In genomic region chr17:1095853-1096675, GRCh38 we compare ENCODE assay signal across 10 cellular contexts.
DNase-seq lines count a peak whose midpoint lies in the region; ATAC-seq and TF ChIP-seq lines count a peak whose summit lies in the region.
"Had no signal": no experiment of that assay in that cellular context is flagged by ENCODE, and none has a peak within 500 bp of the region (broad histone marks: within the 10 kb centered on the region; RNA-seq: fewer than 3 reads in every experiment).

No MANE protein-coding gene starts in this region.

- ATAC-seq in central memory CD8-positive, alpha-beta T cell (replicated peaks; ENCODE audit: extremely low read depth, poor library complexity, severe bottlenecking): no peak
- ATAC-seq in aorta (ENCODE audit: low FRiP score): peak; percentile 3
- no peak for ATAC-seq in stimulated activated naive B cell treated with anti-CD40 and anti-IgM and Interleukin-4, amounts not matched to agents 10 μg/mL and 1 μg/mL and 100 μg/mL, for 72 hours (replicated peaks)
- ATAC-seq: activated T-cell treated with anti-CD3 and anti-CD28 coated beads, Interleukin-2, amount 50 U/mL, for 72 hours had no signal

- DNase-seq in cardiac muscle cell (ENCODE audit: low read depth in 1 of 2, low spot score in 1 of 2) (no peak), cardiac septum (ENCODE audit: low spot score) (no peak), aorta (no peak), anterior cingulate cortex (lab: John Stamatoyannopoulos, UW) (no peak), H7 (no peak)
- DNase-seq in central memory CD8-positive, alpha-beta T cell (ENCODE audit: low spot score in 2 of 2): no peak
- no peak for DNase-seq in stimulated activated naive B cell treated with anti-CD40 and anti-IgM and Interleukin-4, amounts not matched to agents 10 μg/mL and 1 μg/mL and 100 μg/mL, for 72 hours
- DNase-seq: activated T-cell treated with anti-CD3 and anti-CD28 coated beads, Interleukin-2, amount 50 U/mL, for 72 hours; NCI-H2081 had no signal

- H3K36me3 Mint-ChIP-seq in central memory CD8-positive, alpha-beta T cell (ENCODE audit: insufficient read depth): peaks cover 29% of the 10 kb centered on the region
- H3K36me3 Mint-ChIP-seq in stimulated activated naive B cell treated with anti-CD40 and anti-IgM and Interleukin-4, amounts not matched to agents 10 μg/mL and 1 μg/mL and 100 μg/mL, for 72 hours: peaks cover 35 to 53% of the 10 kb centered on the region in 2 donors

- no peaks in the 10 kb centered on the region for H3K9me3 Mint-ChIP-seq in central memory CD8-positive, alpha-beta T cell
- H3K9me3 Mint-ChIP-seq in stimulated activated naive B cell treated with anti-CD40 and anti-IgM and Interleukin-4, amounts not matched to agents 10 μg/mL and 1 μg/mL and 100 μg/mL, for 72 hours: no peaks in the 10 kb centered on the region
- H3K9me3 Mint-ChIP-seq: activated T-cell treated with anti-CD3 and anti-CD28 coated beads, Interleukin-2, amount 50 U/mL, for 72 hours had no signal

- H3K27ac ChIP-seq in cardiac muscle cell (peak overlapping the region; percentile 34), mucosa of rectum (ENCODE audit: low read depth in 2 of 2, low read length in 2 of 2) (peak overlapping the region; percentile 60 to 65), aorta (ENCODE audit: low read depth in 1 of 2, low read length in 2 of 2) (no peak overlapping the region)

- peaks cover 24% of the 10 kb centered on the region for H3K4me1 Mint-ChIP-seq in central memory CD8-positive, alpha-beta T cell
- peaks cover 17 to 25% of the 10 kb centered on the region in 2 donors for H3K4me1 Mint-ChIP-seq in stimulated activated naive B cell treated with anti-CD40 and anti-IgM and Interleukin-4, amounts not matched to agents 10 μg/mL and 1 μg/mL and 100 μg/mL, for 72 hours

- H3K36me3 ChIP-seq in cardiac muscle cell: peaks cover 9% of the 10 kb centered on the region
- peaks cover 42 to 45% of the 10 kb centered on the region in 2 donors for H3K36me3 ChIP-seq in mucosa of rectum (ENCODE audit: control insufficient read depth in 2 of 2, insufficient read depth in 2 of 2, low read length in 2 of 2)
- peaks cover 0 to 2% of the 10 kb centered on the region in 2 donors for H3K36me3 ChIP-seq in aorta (ENCODE audit: control insufficient read depth in 1 of 2, insufficient read depth in 2 of 2, low read length in 1 of 2)
- no peaks in the 10 kb centered on the region for H3K36me3 ChIP-seq in H7 (replicated peaks; ENCODE audit: control insufficient read depth, insufficient read depth, low read length)

- H3K4me3 ChIP-seq in cardiac muscle cell (no peak overlapping the region), mucosa of rectum (ENCODE audit: low read length in 2 of 2) (no peak overlapping the region), aorta (ENCODE audit: low read length in 2 of 2) (no peak overlapping the region), H7 (ENCODE audit: insufficient read depth, low read depth, low read length) (no peak overlapping the region)

- no peak overlapping the region for H3K9ac ChIP-seq in mucosa of rectum (ENCODE audit: low read depth in 1 of 2, low read length in 2 of 2)

- intact Hi-C loops in cardiac septum (cut with DNase I): no loop called here
- intact Hi-C loops in aorta (cut with DNase I): no loop called here

- H3K27me3 ChIP-seq in cardiac muscle cell (no peaks in the 10 kb centered on the region), mucosa of rectum (ENCODE audit: control insufficient read depth in 2 of 2, insufficient read depth in 2 of 2, low read length in 2 of 2) (no peaks in the 10 kb centered on the region), aorta (ENCODE audit: control insufficient read depth in 1 of 2, insufficient read depth in 2 of 2, low read length in 1 of 2) (no peaks in the 10 kb centered on the region), H7 (ENCODE audit: control insufficient read depth, insufficient read depth, low read length) (no peaks in the 10 kb centered on the region)

- H3K27ac Mint-ChIP-seq in central memory CD8-positive, alpha-beta T cell (ENCODE audit: low read depth): peak overlapping the region; percentile 22
- H3K27ac Mint-ChIP-seq in stimulated activated naive B cell treated with anti-CD40 and anti-IgM and Interleukin-4, amounts not matched to agents 10 μg/mL and 1 μg/mL and 100 μg/mL, for 72 hours: no peak overlapping the region
- H3K27ac Mint-ChIP-seq: activated T-cell treated with anti-CD3 and anti-CD28 coated beads, Interleukin-2, amount 50 U/mL, for 72 hours had no signal

- H3K4me1 ChIP-seq in cardiac muscle cell (ENCODE audit: low read depth) (no peaks in the 10 kb centered on the region), mucosa of rectum (ENCODE audit: control insufficient read depth in 2 of 2, insufficient read depth in 2 of 2, low read length in 2 of 2) (peaks cover 7 to 16% of the 10 kb centered on the region in 2 donors), aorta (ENCODE audit: control insufficient read depth in 1 of 2, insufficient read depth in 2 of 2, low read length in 2 of 2) (no peaks in the 10 kb centered on the region)

- 75 to 78% methylated on average over 17 of the region's 17 CpGs for WGBS in aorta, 2 donors

- H3K9me3 ChIP-seq in cardiac muscle cell (ENCODE audit: low read depth) (no peaks in the 10 kb centered on the region), mucosa of rectum (ENCODE audit: control insufficient read depth in 2 of 2, low read length in 2 of 2) (no peaks in the 10 kb centered on the region), aorta (ENCODE audit: control insufficient read depth, low read length) (no peaks in the 10 kb centered on the region)

- no peaks in the 10 kb centered on the region for H3K27me3 Mint-ChIP-seq in central memory CD8-positive, alpha-beta T cell
- no peaks in the 10 kb centered on the region for H3K27me3 Mint-ChIP-seq in stimulated activated naive B cell treated with anti-CD40 and anti-IgM and Interleukin-4, amounts not matched to agents 10 μg/mL and 1 μg/mL and 100 μg/mL, for 72 hours

- H3K4me3 Mint-ChIP-seq in central memory CD8-positive, alpha-beta T cell: no peak overlapping the region
- H3K4me3 Mint-ChIP-seq in stimulated activated naive B cell treated with anti-CD40 and anti-IgM and Interleukin-4, amounts not matched to agents 10 μg/mL and 1 μg/mL and 100 μg/mL, for 72 hours: no peak overlapping the region
- H3K4me3 Mint-ChIP-seq: activated T-cell treated with anti-CD3 and anti-CD28 coated beads, Interleukin-2, amount 50 U/mL, for 72 hours had no signal

- no peak for TF ChIP-seq CTCF in cardiac muscle cell (IDR thresholded peaks at IDR 0.05; ENCODE audit: low read depth, low read length)

Comparison
In these comparisons a context has a peak if more than half of its experiments do, and no peak if none do; other contexts are left out.
1. H3K27ac ChIP-seq: peak in cardiac muscle cell (single experiment) and mucosa of rectum (2 of 2); none in aorta (0 of 2).